In the genomic region with DNA sequence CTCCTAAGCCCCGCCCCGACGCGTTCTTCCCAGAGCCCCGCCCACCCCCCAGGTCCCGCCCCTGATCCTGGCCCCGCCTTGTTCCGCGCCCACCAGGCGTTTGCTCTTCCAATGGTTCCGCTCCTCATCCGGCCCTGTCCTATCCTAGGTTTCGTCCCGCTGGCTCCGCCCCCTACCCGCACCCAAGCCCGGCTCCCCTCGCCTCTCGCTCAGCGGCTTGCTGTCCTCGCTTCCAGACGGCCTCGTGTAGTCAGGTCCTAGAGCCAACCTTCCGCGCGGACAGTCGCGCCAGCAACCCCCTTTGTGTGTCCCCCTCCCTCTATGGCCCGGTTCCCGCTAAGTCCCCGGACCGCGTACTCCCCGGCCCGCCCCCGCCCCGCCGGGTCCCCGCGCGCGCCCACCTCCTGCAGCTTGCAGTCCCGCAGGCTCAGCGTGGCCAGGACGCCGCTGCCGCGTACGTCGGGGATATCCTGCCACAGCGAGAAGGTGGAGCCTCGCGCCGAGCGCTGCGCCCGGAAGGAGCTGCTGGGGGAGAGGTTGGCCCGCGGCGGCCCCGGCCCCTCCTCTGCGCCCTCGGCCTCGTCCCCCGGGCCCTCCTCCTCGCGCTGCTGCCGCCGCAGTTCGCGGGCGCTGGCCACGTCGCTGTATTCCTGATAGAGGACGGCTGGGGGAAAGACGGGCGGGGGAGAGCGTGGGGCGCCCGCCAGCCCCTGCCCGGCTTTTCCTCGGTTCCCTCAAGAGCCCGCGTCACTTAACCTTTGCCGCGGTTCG, we compare ENCODE assay signal across 1 cellular context.
TF ChIP-seq lines count a peak whose summit lies in the region.

No MANE protein-coding gene starts in this region.

TF ChIP-seq in K562, 482 proteins besides CTCF, POLR2A, EP300 and RAD21 (continued from another document and continues in another):
- TF ChIP-seq, protein P1, sequence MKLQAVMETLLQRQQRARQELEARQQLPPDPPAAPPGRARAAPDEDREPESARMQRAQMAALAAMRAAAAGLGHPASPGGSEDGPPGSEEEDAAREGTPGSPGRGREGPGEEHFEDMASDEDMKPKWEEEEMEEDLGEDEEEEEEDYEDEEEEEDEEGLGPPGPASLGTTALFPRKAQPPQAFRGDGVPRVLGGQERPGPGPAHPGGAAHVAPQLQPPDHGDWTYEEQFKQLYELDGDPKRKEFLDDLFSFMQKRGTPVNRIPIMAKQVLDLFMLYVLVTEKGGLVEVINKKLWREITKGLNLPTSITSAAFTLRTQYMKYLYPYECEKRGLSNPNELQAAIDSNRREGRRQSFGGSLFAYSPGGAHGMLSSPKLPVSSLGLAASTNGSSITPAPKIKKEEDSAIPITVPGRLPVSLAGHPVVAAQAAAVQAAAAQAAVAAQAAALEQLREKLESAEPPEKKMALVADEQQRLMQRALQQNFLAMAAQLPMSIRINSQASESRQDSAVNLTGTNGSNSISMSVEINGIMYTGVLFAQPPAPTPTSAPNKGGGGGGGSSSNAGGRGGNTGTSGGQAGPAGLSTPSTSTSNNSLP (IDR thresholded peaks at IDR 0.05; ENCODE audit: borderline replicate concordance, low read depth, low read length): no peak
- 0 out of 2 replicates have a peak, but pooled peaks have one; percentile 20 for TF ChIP-seq CBX5 (IDR thresholded peaks at IDR 0.05; ENCODE audit: borderline replicate concordance, low read depth)
- TF ChIP-seq, protein P2, sequence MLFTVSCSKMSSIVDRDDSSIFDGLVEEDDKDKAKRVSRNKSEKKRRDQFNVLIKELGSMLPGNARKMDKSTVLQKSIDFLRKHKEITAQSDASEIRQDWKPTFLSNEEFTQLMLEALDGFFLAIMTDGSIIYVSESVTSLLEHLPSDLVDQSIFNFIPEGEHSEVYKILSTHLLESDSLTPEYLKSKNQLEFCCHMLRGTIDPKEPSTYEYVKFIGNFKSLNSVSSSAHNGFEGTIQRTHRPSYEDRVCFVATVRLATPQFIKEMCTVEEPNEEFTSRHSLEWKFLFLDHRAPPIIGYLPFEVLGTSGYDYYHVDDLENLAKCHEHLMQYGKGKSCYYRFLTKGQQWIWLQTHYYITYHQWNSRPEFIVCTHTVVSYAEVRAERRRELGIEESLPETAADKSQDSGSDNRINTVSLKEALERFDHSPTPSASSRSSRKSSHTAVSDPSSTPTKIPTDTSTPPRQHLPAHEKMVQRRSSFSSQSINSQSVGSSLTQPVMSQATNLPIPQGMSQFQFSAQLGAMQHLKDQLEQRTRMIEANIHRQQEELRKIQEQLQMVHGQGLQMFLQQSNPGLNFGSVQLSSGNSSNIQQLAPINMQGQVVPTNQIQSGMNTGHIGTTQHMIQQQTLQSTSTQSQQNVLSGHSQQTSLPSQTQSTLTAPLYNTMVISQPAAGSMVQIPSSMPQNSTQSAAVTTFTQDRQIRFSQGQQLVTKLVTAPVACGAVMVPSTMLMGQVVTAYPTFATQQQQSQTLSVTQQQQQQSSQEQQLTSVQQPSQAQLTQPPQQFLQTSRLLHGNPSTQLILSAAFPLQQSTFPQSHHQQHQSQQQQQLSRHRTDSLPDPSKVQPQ (CRISPR knock-in tag; IDR thresholded peaks at IDR 0.05; ENCODE audit: borderline replicate concordance): no peak
- peak; percentile 80 for TF ChIP-seq PRPF4 (IDR thresholded peaks at IDR 0.05; ENCODE audit: insufficient read depth, low read depth, low read length, poor library complexity, severe bottlenecking)
- TF ChIP-seq TEAD1 (CRISPR knock-in tag; IDR thresholded peaks at IDR 0.05): 0 out of 4 replicates have a peak, but pooled peaks have one; percentile 36 to 59
- peak; percentile 64 for TF ChIP-seq CREM (IDR thresholded peaks at IDR 0.05; ENCODE audit: low read depth)
- no peak; the same call in 1 of the 2 replicates for TF ChIP-seq PML (IDR thresholded peaks at IDR 0.05; ENCODE audit: low read length)
- peak; percentile 73 for TF ChIP-seq TAF1 (IDR thresholded peaks at IDR 0.05; ENCODE audit: control insufficient read depth, extremely low read depth, insufficient read depth, low read length, severe bottlenecking)
- TF ChIP-seq, protein P3, sequence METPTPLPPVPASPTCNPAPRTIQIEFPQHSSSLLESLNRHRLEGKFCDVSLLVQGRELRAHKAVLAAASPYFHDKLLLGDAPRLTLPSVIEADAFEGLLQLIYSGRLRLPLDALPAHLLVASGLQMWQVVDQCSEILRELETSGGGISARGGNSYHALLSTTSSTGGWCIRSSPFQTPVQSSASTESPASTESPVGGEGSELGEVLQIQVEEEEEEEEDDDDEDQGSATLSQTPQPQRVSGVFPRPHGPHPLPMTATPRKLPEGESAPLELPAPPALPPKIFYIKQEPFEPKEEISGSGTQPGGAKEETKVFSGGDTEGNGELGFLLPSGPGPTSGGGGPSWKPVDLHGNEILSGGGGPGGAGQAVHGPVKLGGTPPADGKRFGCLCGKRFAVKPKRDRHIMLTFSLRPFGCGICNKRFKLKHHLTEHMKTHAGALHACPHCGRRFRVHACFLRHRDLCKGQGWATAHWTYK (CRISPR knock-in tag; IDR thresholded peaks at IDR 0.05): peak; percentile 65; the same call in 1 of the 2 replicates
- TF ChIP-seq, protein P4, sequence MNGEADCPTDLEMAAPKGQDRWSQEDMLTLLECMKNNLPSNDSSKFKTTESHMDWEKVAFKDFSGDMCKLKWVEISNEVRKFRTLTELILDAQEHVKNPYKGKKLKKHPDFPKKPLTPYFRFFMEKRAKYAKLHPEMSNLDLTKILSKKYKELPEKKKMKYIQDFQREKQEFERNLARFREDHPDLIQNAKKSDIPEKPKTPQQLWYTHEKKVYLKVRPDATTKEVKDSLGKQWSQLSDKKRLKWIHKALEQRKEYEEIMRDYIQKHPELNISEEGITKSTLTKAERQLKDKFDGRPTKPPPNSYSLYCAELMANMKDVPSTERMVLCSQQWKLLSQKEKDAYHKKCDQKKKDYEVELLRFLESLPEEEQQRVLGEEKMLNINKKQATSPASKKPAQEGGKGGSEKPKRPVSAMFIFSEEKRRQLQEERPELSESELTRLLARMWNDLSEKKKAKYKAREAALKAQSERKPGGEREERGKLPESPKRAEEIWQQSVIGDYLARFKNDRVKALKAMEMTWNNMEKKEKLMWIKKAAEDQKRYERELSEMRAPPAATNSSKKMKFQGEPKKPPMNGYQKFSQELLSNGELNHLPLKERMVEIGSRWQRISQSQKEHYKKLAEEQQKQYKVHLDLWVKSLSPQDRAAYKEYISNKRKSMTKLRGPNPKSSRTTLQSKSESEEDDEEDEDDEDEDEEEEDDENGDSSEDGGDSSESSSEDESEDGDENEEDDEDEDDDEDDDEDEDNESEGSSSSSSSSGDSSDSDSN (IDR thresholded peaks at IDR 0.05; ENCODE audit: borderline replicate concordance in 1 of 2, low read depth in 2 of 2, low read length in 2 of 2): peak; percentile 68 to 75; a peak in 2 of 4 replicates
- 0 out of 2 replicates have a peak, but pooled peaks have one; percentile 47 for TF ChIP-seq ESRRA (IDR thresholded peaks at IDR 0.05; ENCODE audit: borderline replicate concordance, low read depth)
- TF ChIP-seq, protein P5, sequence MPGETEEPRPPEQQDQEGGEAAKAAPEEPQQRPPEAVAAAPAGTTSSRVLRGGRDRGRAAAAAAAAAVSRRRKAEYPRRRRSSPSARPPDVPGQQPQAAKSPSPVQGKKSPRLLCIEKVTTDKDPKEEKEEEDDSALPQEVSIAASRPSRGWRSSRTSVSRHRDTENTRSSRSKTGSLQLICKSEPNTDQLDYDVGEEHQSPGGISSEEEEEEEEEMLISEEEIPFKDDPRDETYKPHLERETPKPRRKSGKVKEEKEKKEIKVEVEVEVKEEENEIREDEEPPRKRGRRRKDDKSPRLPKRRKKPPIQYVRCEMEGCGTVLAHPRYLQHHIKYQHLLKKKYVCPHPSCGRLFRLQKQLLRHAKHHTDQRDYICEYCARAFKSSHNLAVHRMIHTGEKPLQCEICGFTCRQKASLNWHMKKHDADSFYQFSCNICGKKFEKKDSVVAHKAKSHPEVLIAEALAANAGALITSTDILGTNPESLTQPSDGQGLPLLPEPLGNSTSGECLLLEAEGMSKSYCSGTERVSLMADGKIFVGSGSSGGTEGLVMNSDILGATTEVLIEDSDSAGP (CRISPR knock-in tag; IDR thresholded peaks at IDR 0.05): 0 out of 2 replicates have a peak, but pooled peaks have one; percentile 57
- TF ChIP-seq, protein P6, sequence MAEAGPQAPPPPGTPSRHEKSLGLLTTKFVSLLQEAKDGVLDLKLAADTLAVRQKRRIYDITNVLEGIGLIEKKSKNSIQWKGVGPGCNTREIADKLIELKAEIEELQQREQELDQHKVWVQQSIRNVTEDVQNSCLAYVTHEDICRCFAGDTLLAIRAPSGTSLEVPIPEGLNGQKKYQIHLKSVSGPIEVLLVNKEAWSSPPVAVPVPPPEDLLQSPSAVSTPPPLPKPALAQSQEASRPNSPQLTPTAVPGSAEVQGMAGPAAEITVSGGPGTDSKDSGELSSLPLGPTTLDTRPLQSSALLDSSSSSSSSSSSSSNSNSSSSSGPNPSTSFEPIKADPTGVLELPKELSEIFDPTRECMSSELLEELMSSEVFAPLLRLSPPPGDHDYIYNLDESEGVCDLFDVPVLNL (CRISPR knock-in tag; IDR thresholded peaks at IDR 0.05; ENCODE audit: low read depth): 0 out of 2 replicates have a peak, but pooled peaks have one; percentile 71
- 0 out of 2 replicates have a peak, but pooled peaks have one; percentile 64 for TF ChIP-seq SMARCA4 (IDR thresholded peaks at IDR 0.05)
- TF ChIP-seq, protein P7, sequence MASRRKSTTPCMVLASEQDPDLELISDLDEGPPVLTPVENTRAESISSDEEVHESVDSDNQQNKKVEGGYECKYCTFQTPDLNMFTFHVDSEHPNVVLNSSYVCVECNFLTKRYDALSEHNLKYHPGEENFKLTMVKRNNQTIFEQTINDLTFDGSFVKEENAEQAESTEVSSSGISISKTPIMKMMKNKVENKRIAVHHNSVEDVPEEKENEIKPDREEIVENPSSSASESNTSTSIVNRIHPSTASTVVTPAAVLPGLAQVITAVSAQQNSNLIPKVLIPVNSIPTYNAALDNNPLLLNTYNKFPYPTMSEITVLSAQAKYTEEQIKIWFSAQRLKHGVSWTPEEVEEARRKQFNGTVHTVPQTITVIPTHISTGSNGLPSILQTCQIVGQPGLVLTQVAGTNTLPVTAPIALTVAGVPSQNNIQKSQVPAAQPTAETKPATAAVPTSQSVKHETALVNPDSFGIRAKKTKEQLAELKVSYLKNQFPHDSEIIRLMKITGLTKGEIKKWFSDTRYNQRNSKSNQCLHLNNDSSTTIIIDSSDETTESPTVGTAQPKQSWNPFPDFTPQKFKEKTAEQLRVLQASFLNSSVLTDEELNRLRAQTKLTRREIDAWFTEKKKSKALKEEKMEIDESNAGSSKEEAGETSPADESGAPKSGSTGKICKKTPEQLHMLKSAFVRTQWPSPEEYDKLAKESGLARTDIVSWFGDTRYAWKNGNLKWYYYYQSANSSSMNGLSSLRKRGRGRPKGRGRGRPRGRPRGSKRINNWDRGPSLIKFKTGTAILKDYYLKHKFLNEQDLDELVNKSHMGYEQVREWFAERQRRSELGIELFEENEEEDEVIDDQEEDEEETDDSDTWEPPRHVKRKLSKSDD (conservative IDR thresholded peaks at IDR 0.05; ENCODE audit: low read length): 0 out of 2 replicates have a peak, but pooled peaks have one; percentile 49
- peak; percentile 34; the same call in 1 of the 2 replicates for TF ChIP-seq HCFC1 (IDR thresholded peaks at IDR 0.05; ENCODE audit: low read depth, low read length)
- TF ChIP-seq ZNF354B (CRISPR knock-in tag; IDR thresholded peaks at IDR 0.05): no peak
- peak; percentile 69 for TF ChIP-seq SMAD4 (CRISPR knock-in tag; conservative IDR thresholded peaks at IDR 0.05)
- 0 out of 2 replicates have a peak, but pooled peaks have one; percentile 25 for TF ChIP-seq SMAD3 (CRISPR knock-in tag; conservative IDR thresholded peaks at IDR 0.05)
- TF ChIP-seq TBL1XR1 (IDR thresholded peaks at IDR 0.05; ENCODE audit: low read length in 2 of 2): peak in 1 of 2 experiments; percentile 48; a peak in 2 of 4 replicates
- peak; percentile 76 for TF ChIP-seq EGR1 (conservative IDR thresholded peaks at IDR 0.05)
- TF ChIP-seq DMBX1 (CRISPR knock-in tag; IDR thresholded peaks at IDR 0.05; ENCODE audit: borderline replicate concordance): peak; percentile 9; the same call in 1 of the 2 replicates
- TF ChIP-seq FIP1L1 (IDR thresholded peaks at IDR 0.05; ENCODE audit: low read depth, low read length, poor library complexity, severe bottlenecking): peak; percentile 91
- TF ChIP-seq ZNF184 (CRISPR knock-in tag; IDR thresholded peaks at IDR 0.05): no peak
- peak; percentile 76 for TF ChIP-seq SAFB (IDR thresholded peaks at IDR 0.05; ENCODE audit: borderline replicate concordance, low read depth, low read length)
- TF ChIP-seq, protein P8, sequence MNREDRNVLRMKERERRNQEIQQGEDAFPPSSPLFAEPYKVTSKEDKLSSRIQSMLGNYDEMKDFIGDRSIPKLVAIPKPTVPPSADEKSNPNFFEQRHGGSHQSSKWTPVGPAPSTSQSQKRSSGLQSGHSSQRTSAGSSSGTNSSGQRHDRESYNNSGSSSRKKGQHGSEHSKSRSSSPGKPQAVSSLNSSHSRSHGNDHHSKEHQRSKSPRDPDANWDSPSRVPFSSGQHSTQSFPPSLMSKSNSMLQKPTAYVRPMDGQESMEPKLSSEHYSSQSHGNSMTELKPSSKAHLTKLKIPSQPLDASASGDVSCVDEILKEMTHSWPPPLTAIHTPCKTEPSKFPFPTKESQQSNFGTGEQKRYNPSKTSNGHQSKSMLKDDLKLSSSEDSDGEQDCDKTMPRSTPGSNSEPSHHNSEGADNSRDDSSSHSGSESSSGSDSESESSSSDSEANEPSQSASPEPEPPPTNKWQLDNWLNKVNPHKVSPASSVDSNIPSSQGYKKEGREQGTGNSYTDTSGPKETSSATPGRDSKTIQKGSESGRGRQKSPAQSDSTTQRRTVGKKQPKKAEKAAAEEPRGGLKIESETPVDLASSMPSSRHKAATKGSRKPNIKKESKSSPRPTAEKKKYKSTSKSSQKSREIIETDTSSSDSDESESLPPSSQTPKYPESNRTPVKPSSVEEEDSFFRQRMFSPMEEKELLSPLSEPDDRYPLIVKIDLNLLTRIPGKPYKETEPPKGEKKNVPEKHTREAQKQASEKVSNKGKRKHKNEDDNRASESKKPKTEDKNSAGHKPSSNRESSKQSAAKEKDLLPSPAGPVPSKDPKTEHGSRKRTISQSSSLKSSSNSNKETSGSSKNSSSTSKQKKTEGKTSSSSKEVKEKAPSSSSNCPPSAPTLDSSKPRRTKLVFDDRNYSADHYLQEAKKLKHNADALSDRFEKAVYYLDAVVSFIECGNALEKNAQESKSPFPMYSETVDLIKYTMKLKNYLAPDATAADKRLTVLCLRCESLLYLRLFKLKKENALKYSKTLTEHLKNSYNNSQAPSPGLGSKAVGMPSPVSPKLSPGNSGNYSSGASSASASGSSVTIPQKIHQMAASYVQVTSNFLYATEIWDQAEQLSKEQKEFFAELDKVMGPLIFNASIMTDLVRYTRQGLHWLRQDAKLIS (CRISPR knock-in tag; IDR thresholded peaks at IDR 0.05): 0 out of 2 replicates have a peak, but pooled peaks have one; percentile 73
- TF ChIP-seq GTF2A2 (tag; IDR thresholded peaks at IDR 0.05): no peak
- peak; percentile 91 for TF ChIP-seq CCNT2 (IDR thresholded peaks at IDR 0.05; ENCODE audit: borderline replicate concordance, extremely low read depth, insufficient read length, low read depth, low read length)
- no peak for TF ChIP-seq TCF3 (CRISPR knock-in tag; IDR thresholded peaks at IDR 0.05)
- TF ChIP-seq FUS (optimal IDR thresholded peaks at IDR 0.05; ENCODE audit: low read depth, low read length): no peak
- TF ChIP-seq NFIC (IDR thresholded peaks at IDR 0.05): peak; percentile 97
- TF ChIP-seq CBFA2T3 (IDR thresholded peaks at IDR 0.05): no peak
- TF ChIP-seq ILF3 (IDR thresholded peaks at IDR 0.05; ENCODE audit: borderline replicate concordance): no peak
- TF ChIP-seq COPS2 (conservative IDR thresholded peaks at IDR 0.05): no peak
- TF ChIP-seq SETDB1 (IDR thresholded peaks at IDR 0.05; ENCODE audit: low read length): no peak
- peak; percentile 52; the same call in 1 of the 2 replicates for TF ChIP-seq FOXM1 (IDR thresholded peaks at IDR 0.05; ENCODE audit: low read depth)
- peak; percentile 83; the same call in 1 of the 2 replicates for TF ChIP-seq FOXM1 (CRISPR knock-in tag; IDR thresholded peaks at IDR 0.05; ENCODE audit: low read depth)
- TF ChIP-seq SRSF1 (IDR thresholded peaks at IDR 0.05; ENCODE audit: low read depth, low read length): 0 out of 2 replicates have a peak, but pooled peaks have one; percentile 49
